Comparison of ENCODE assay signal across 31 cellular contexts in the genomic region with DNA sequence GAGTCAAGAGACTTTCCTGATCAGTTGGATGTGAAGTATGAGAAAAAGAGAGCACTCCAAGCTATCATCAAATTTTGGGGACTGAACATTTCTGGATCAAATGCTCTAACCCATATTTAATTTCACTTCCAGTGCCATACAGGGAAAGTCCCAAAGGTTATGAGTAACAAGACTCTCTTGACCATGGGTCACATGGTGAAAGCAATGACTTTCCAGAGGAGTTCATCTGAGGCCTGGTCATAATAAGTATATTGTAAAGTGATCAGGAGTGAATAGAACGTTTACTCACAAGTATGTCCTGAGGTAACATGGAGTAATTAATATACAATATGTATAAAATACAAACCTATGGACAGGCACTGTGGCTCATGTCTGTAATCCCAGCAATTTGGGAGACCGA.
"Had no signal": no experiment of that assay in that cellular context is flagged by ENCODE, and none has a peak within 500 bp of the region (broad histone marks: within the 10 kb centered on the region; RNA-seq: fewer than 3 reads in every experiment).

No MANE protein-coding gene starts in this region.

- H3K4me1 ChIP-seq: SJCRH30 had no signal

- H3K36me3 ChIP-seq: cardiac muscle cell, MG63, SJCRH30 had no signal

- H3K4me2 ChIP-seq: SK-N-SH had no signal

- H3K27me3 ChIP-seq: cardiac muscle cell, MG63, SJCRH30 had no signal

- H3K27me3 Mint-ChIP-seq: activated naive CD8-positive, alpha-beta T cell; central memory CD8-positive, alpha-beta T cell had no signal

- H3K36me3 Mint-ChIP-seq: activated CD8-positive, alpha-beta memory T cell treated with anti-CD3 and anti-CD28 coated beads, Interleukin-2, amount 10 ng/mL, durations not matched to agents 7 days and 5 days; activated naive CD8-positive, alpha-beta T cell; WTC11 had no signal

- ATAC-seq: activated CD4-positive, CD25-positive, alpha-beta regulatory T cell treated with anti-CD3 and anti-CD28 coated beads, Interleukin-2, amount 50 U/mL, for 24 hours; activated CD8-positive, alpha-beta memory T cell treated with anti-CD3 and anti-CD28 coated beads, Interleukin-2, amount 10 ng/mL, durations not matched to agents 7 days and 5 days; Panc1; WTC11 had no signal

- H3K9me3 Mint-ChIP-seq: activated CD4-positive, alpha-beta memory T cell treated with anti-CD3 and anti-CD28 coated beads, Interleukin-2, amount 10 ng/mL, durations not matched to agents 7 days and 5 days; central memory CD8-positive, alpha-beta T cell; T-helper 1 cell treated with Interleukin-12 subunit alpha and Interleukin-12 subunit beta and Interleukin-4 antibody, amounts not matched to agents 30 μg/mL and 1 μg/mL, for 36 hours; T-helper 2 cell treated with Interferon-gamma antibody and Interleukin-4, amounts not matched to agents 5 μg/mL and 100 μg/mL, for 36 hours; WTC11 had no signal

- H3K9me3 ChIP-seq: MG63, SJCRH30, SK-N-SH had no signal

- DNase-seq: activated CD4-positive, alpha-beta memory T cell treated with anti-CD3 and anti-CD28 coated beads, Interleukin-2, amount 10 ng/mL, durations not matched to agents 7 days and 5 days; activated CD4-positive, alpha-beta T cell treated with anti-CD3 and anti-CD28 coated beads for 4 hours; activated CD4-positive, alpha-beta T cell treated with anti-CD3 and anti-CD28 coated beads, Interleukin-2, amount 50 U/mL, for 1 hour; activated CD8-positive, alpha-beta memory T cell treated with anti-CD3 and anti-CD28 coated beads for 24 hours; activated CD8-positive, alpha-beta memory T cell treated with anti-CD3 and anti-CD28 coated beads, Interleukin-2, amount 10 ng/mL, durations not matched to agents 7 days and 5 days; activated CD8-positive, alpha-beta memory T cell treated with anti-CD3 and anti-CD28 coated beads, Interleukin-2, amount 50 U/mL, for 48 hours; activated effector memory CD4-positive, alpha-beta T cell treated with anti-CD3 and anti-CD28 coated beads, Interleukin-2, amount 50 U/mL, for 16 hours; activated naive CD4-positive, alpha-beta T cell treated with Interleukin-2 at 50 U/mL for 16 hours; activated T-cell treated with anti-CD3 and anti-CD28 coated beads, Interleukin-2, amount 50 U/mL, for 48 hours; amniotic stem cell; aorta; Kasumi-1; KG1; MG63; NCI-H1105; NCI-H1417 treated with DMSO at 0.1 percent for 48 hours; NCI-H187 treated with DMSO at 0.1 percent for 48 hours; NCI-H2081; NCI-H345; NCI-H524 treated with DMSO at 0.1 percent for 48 hours; SHP77; SJCRH30; SK-N-SH had no signal

- H3K27ac ChIP-seq: cardiac muscle cell, SJCRH30 had no signal

- H3K4me1 Mint-ChIP-seq: activated CD4-positive, alpha-beta memory T cell treated with anti-CD3 and anti-CD28 coated beads, Interleukin-2, amount 10 ng/mL, durations not matched to agents 7 days and 5 days; activated CD8-positive, alpha-beta memory T cell treated with anti-CD3 and anti-CD28 coated beads, Interleukin-2, amount 10 ng/mL, durations not matched to agents 7 days and 5 days; central memory CD8-positive, alpha-beta T cell; WTC11 had no signal

- H3K4me3 Mint-ChIP-seq: activated CD4-positive, alpha-beta memory T cell treated with anti-CD3 and anti-CD28 coated beads, Interleukin-2, amount 10 ng/mL, durations not matched to agents 7 days and 5 days; activated CD8-positive, alpha-beta memory T cell treated with anti-CD3 and anti-CD28 coated beads, Interleukin-2, amount 10 ng/mL, durations not matched to agents 7 days and 5 days; activated naive CD8-positive, alpha-beta T cell; central memory CD8-positive, alpha-beta T cell; T-helper 1 cell treated with Interleukin-12 subunit alpha and Interleukin-12 subunit beta and Interleukin-4 antibody, amounts not matched to agents 30 μg/mL and 1 μg/mL, for 36 hours; T-helper 2 cell treated with Interferon-gamma antibody and Interleukin-4, amounts not matched to agents 5 μg/mL and 100 μg/mL, for 36 hours; WTC11 had no signal

- H3K9ac ChIP-seq: SK-N-SH had no signal

- H3K4me3 ChIP-seq: cardiac muscle cell, MG63, SJCRH30 had no signal

- H3K27ac Mint-ChIP-seq: activated CD4-positive, alpha-beta memory T cell treated with anti-CD3 and anti-CD28 coated beads, Interleukin-2, amount 10 ng/mL, durations not matched to agents 7 days and 5 days; activated CD8-positive, alpha-beta memory T cell treated with anti-CD3 and anti-CD28 coated beads, Interleukin-2, amount 10 ng/mL, durations not matched to agents 7 days and 5 days; activated naive CD8-positive, alpha-beta T cell; T-helper 1 cell treated with Interleukin-12 subunit alpha and Interleukin-12 subunit beta and Interleukin-4 antibody, amounts not matched to agents 30 μg/mL and 1 μg/mL, for 36 hours; T-helper 2 cell treated with Interferon-gamma antibody and Interleukin-4, amounts not matched to agents 5 μg/mL and 100 μg/mL, for 36 hours; WTC11 had no signal
